Comparison of ENCODE assay signal across 8 cellular contexts in the genomic region with DNA sequence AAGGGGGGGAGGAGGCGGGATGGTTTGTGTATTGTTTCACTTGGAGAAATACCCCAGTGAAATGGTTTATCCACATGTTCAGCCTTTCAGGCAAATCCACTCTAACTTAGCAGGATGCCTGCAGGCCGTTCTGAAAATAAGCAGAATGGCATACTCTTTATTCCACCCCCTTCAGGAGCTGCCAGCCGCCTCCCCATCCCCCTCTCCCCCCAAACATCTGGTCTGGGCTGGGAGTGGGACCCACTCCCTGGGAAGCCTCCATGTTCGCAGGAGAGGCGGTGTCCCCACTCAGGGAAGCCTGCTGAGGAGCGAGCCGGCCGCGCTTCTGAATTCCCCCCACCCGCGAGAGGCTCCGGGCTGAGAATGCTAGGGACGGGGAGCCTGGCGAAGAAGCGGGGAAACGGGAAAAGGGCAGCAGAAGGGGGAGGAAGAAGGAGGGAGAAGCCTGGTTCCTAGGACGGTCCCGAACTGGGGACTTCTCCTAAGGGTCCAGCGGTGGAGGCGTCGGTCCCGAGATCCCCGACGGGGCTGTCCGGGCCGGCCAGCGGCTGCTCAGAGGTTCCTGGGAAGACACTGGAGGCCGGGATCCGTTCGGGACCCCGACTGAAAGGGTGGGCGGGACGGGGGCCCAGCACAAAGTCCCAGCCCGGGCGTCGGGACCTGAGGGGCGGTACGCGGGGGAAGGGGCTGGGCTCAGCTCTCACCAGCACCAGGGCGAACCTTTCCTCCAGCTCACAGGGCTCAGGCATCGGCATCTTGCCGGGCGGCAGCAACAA. TPM values are rescaled to one million over a fixed set of nuclear protein-coding genes. Genes with fewer than 3 reads are reported as not detected.
DNase-seq lines count a peak whose midpoint lies in the region; ATAC-seq and TF ChIP-seq lines count a peak whose summit lies in the region.

No MANE protein-coding gene starts in this region.

- H2AFZ ChIP-seq in OCI-LY1 (ENCODE audit: low read length): peak overlapping the region; percentile 35; the same call in 1 of the 2 replicates

- H3K9me3 Mint-ChIP-seq in progenitor cell of endocrine pancreas (ENCODE audit: low read depth): peaks cover 3% of the 10 kb centered on the region

- H3K4me1 ChIP-seq in OCI-LY1 (ENCODE audit: insufficient read depth, low read length, severe bottlenecking) (peaks cover 28% of the 10 kb centered on the region), adrenal gland (replicated peaks in 1 of 2) (peaks cover 0 to 40% of the 10 kb centered on the region in 2 donors), right atrium auricular region (peaks cover 0 to 41% of the 10 kb centered on the region in 2 donors)

- H3K9me3 ChIP-seq in OCI-LY1 (ENCODE audit: low read length): no peaks in the 10 kb centered on the region
- H3K9me3 ChIP-seq in adrenal gland (replicated peaks in 1 of 3): no peaks in the 10 kb centered on the region
- H3K9me3 ChIP-seq in right atrium auricular region: no peaks in the 10 kb centered on the region

- H3K4me3 ChIP-seq in OCI-LY1 (ENCODE audit: low read depth, low read length, poor library complexity, severe bottlenecking): peak overlapping the region; percentile 69
- peak overlapping the region; percentile 8 to 83 (median 56) for H3K4me3 ChIP-seq in adrenal gland
- peak overlapping the region; percentile 78 to 87 for H3K4me3 ChIP-seq in right atrium auricular region

- H3K36me3 ChIP-seq in OCI-LY1 (ENCODE audit: insufficient read depth, low read length) (no peaks in the 10 kb centered on the region), adrenal gland (replicated peaks in 1 of 2) (no peaks in the 10 kb centered on the region), right atrium auricular region (no peaks in the 10 kb centered on the region)

- H3K4me2 ChIP-seq in OCI-LY1 (ENCODE audit: low read length): peak overlapping the region; percentile 92

- no peak for TF ChIP-seq POLR2A in adrenal gland (IDR thresholded peaks at IDR 0.05)

- ATAC-seq in GM18498 (IDR thresholded peaks at IDR 0.05; ENCODE audit: unreplicated experiment) (peak; percentile 19), HG02610 (IDR thresholded peaks at IDR 0.05; ENCODE audit: unreplicated experiment) (peak; percentile 20)

- 8 to 11% (median 9%) methylated on average over 15 to 43 of the region's 43 CpGs for WGBS in adrenal gland, 4 donors

- H4K20me1 ChIP-seq in OCI-LY1 (ENCODE audit: insufficient read depth, low read length): no peaks in the 10 kb centered on the region

- H3K27me3 Mint-ChIP-seq in progenitor cell of endocrine pancreas: peaks cover 56% of the 10 kb centered on the region

- TF ChIP-seq CTCF in OCI-LY1 (IDR thresholded peaks at IDR 0.05; ENCODE audit: low read length): no peak
- TF ChIP-seq CTCF in adrenal gland (IDR thresholded peaks at IDR 0.05): no peak
- no peak for TF ChIP-seq CTCF in right atrium auricular region (IDR thresholded peaks at IDR 0.05)
- TF ChIP-seq CTCF in progenitor cell of endocrine pancreas (IDR thresholded peaks at IDR 0.05; ENCODE audit: unreplicated experiment): no peak

- DNase-seq in adrenal gland (peak in 6 of 7 donors; percentile 22 to 55 (median 32)), right atrium auricular region (ENCODE audit: low spot score) (peak; percentile 59), progenitor cell of endocrine pancreas (ENCODE audit: low spot score, unreplicated experiment) (peak; percentile 14), NCI-H510A (lab: John Stamatoyannopoulos, UW) (no peak), NCI-H345 (lab: John Stamatoyannopoulos, UW) (no peak)

- no peaks in the 10 kb centered on the region for H3K27me3 ChIP-seq in OCI-LY1 (ENCODE audit: insufficient read depth, low read length)
- no peaks in the 10 kb centered on the region for H3K27me3 ChIP-seq in adrenal gland
- H3K27me3 ChIP-seq in right atrium auricular region: no peaks in the 10 kb centered on the region

- H3K4me1 Mint-ChIP-seq in progenitor cell of endocrine pancreas (ENCODE audit: low read depth): peaks cover 4% of the 10 kb centered on the region

- intact Hi-C loops in adrenal gland (cut with DNase I): loop anchor here in 1 of 2 donors (2.0 kb wide), 1 partner anchor 62 kb away; no protein-coding TSS in a partner anchor

- peak overlapping the region; percentile 85 for H3K4me3 Mint-ChIP-seq in progenitor cell of endocrine pancreas (ENCODE audit: low read depth)

- H3K9ac ChIP-seq in OCI-LY1 (ENCODE audit: low read length): peak overlapping the region; percentile 80

- H3K9me2 ChIP-seq in OCI-LY1 (ENCODE audit: low read depth, low read length): no peaks in the 10 kb centered on the region

- H3K79me2 ChIP-seq in OCI-LY1 (ENCODE audit: insufficient read depth, low read length): no peaks in the 10 kb centered on the region

- H3K27ac ChIP-seq in OCI-LY1 (ENCODE audit: low read depth, low read length, poor library complexity, severe bottlenecking) (no peak overlapping the region), adrenal gland (peak overlapping the region in 4 of 5 donors; percentile 79 to 88 (median 85)), right atrium auricular region (peak overlapping the region; percentile 93 to 95)

- H3K27ac Mint-ChIP-seq in progenitor cell of endocrine pancreas: peak overlapping the region; percentile 76

- no peaks in the 10 kb centered on the region for H3F3A ChIP-seq in OCI-LY1 (ENCODE audit: insufficient read depth, low read length)

- peaks cover 2% of the 10 kb centered on the region for H3K36me3 Mint-ChIP-seq in progenitor cell of endocrine pancreas (ENCODE audit: insufficient read depth)

RNA-seq across cellular contexts. Expression of a gene that starts 0.7 kb away (rescaled TPM):
- total RNA-seq in adrenal gland (10 to 100 TPM; 11.3 to 24.1 (median 19.2) TPM), right atrium auricular region (10 to 100 TPM in 1 of 2 donors, 1 to 10 TPM in 1; 9.0 to 19.7 TPM), progenitor cell of endocrine pancreas (10.8 and 11.9 TPM in 2 replicates)
- 10 to 100 TPM in 1 of 3 donors, 1 to 10 TPM in 2; 4.7 to 11.5 (median 7.0) TPM for polyA plus RNA-seq in adrenal gland

RNA-seq across cellular contexts. Expression of a gene that starts 34.8 kb away (rescaled TPM):
- total RNA-seq in adrenal gland (100 to 1,000 TPM; 593 to 874 (median 765) TPM), right atrium auricular region (100 to 1,000 TPM; 196 to 248 TPM), progenitor cell of endocrine pancreas (442 and 449 TPM in 2 replicates)
- polyA plus RNA-seq in adrenal gland: 100 to 1,000 TPM; 134 to 769 (median 249) TPM

Comparison
In these comparisons a context has a peak if more than half of its experiments do, and no peak if none do; other contexts are left out.
1. DNase-seq: peak in adrenal gland (6 of 7), right atrium auricular region (single experiment) and progenitor cell of endocrine pancreas (single experiment); none in NCI-H510A (single experiment) and NCI-H345 (single experiment).
2. Peak in every context shown above with its lines, with median percentiles within 50 percentile points of each other: H3K4me3 ChIP-seq.